ENCODE assay signal across 8 cellular contexts in genomic region chr15:90872481-90873184, GRCh38. TPM values are rescaled to one million over a fixed set of nuclear protein-coding genes. Genes with fewer than 3 reads are reported as not detected.
DNase-seq lines count a peak whose midpoint lies in the region; ATAC-seq and TF ChIP-seq lines count a peak whose summit lies in the region.

No MANE protein-coding gene starts in this region.

- peaks cover 47% of the 10 kb centered on the region for H3K4me1 Mint-ChIP-seq in activated naive CD4-positive, alpha-beta T cell treated with anti-CD3 and anti-CD28 coated beads, Interleukin-2, amount 50 U/mL, for 24 hours

- TF ChIP-seq CTCF in left ventricle myocardium inferior (IDR thresholded peaks at IDR 0.05; ENCODE audit: borderline replicate concordance) (no peak), retinal pigment epithelial cell (conservative IDR thresholded peaks at IDR 0.05; ENCODE audit: low read depth, low read length) (no peak)

- H3K27ac Mint-ChIP-seq in activated naive CD4-positive, alpha-beta T cell treated with anti-CD3 and anti-CD28 coated beads, Interleukin-2, amount 50 U/mL, for 24 hours: peak overlapping the region; percentile 94

- no peaks in the 10 kb centered on the region for H3K36me3 Mint-ChIP-seq in activated naive CD4-positive, alpha-beta T cell treated with anti-CD3 and anti-CD28 coated beads, Interleukin-2, amount 50 U/mL, for 24 hours

- DNase-seq in MV-4-11 (lab: John Stamatoyannopoulos, UW) (peak; percentile 51), left ventricle myocardium inferior (no peak), retinal pigment epithelial cell (ENCODE audit: low read depth) (peak; percentile 67), COR-L47 (lab: John Stamatoyannopoulos, UW) (no peak), G401 (ENCODE audit: low spot score) (no peak)

- H3K9me3 Mint-ChIP-seq in activated naive CD4-positive, alpha-beta T cell treated with anti-CD3 and anti-CD28 coated beads, Interleukin-2, amount 50 U/mL, for 24 hours: no peaks in the 10 kb centered on the region

- intact Hi-C loops in left ventricle myocardium inferior (cut with micrococcal nuclease): loop anchor here (10.0 kb wide), 1 partner anchor 58 kb away; no protein-coding TSS in a partner anchor

- H3K4me3 Mint-ChIP-seq in activated naive CD4-positive, alpha-beta T cell treated with anti-CD3 and anti-CD28 coated beads, Interleukin-2, amount 50 U/mL, for 24 hours: peak overlapping the region; percentile 88

- H3K27me3 Mint-ChIP-seq in activated naive CD4-positive, alpha-beta T cell treated with anti-CD3 and anti-CD28 coated beads, Interleukin-2, amount 50 U/mL, for 24 hours: no peaks in the 10 kb centered on the region

- in situ Hi-C loops in G401 (cut with HindIII; ENCODE audit: low sequenced_read_pairs): no loop called here

- peaks cover 67% of the 10 kb centered on the region for H3K4me1 ChIP-seq in left ventricle myocardium inferior

- peaks cover 22% of the 10 kb centered on the region for H3K36me3 ChIP-seq in left ventricle myocardium inferior

- no peaks in the 10 kb centered on the region for H3K9me3 ChIP-seq in left ventricle myocardium inferior (replicated peaks)

- ATAC-seq in GM18861 (IDR thresholded peaks at IDR 0.05; ENCODE audit: unreplicated experiment) (peak; percentile 37), HG02763 (IDR thresholded peaks at IDR 0.05; ENCODE audit: unreplicated experiment) (no peak)

- H3K27ac ChIP-seq in left ventricle myocardium inferior (replicated peaks): peak overlapping the region; percentile 98

- peak overlapping the region; percentile 93 for H3K4me3 ChIP-seq in left ventricle myocardium inferior
- peak overlapping the region; percentile 72 for H3K4me3 ChIP-seq in retinal pigment epithelial cell (ENCODE audit: low read length)

- H3K27me3 ChIP-seq in left ventricle myocardium inferior (ENCODE audit: low read depth): no peaks in the 10 kb centered on the region

RNA-seq across cellular contexts. Expression of gene FURIN, which starts 4.2 kb away (rescaled TPM):
- 42.7 TPM for total RNA-seq in left ventricle myocardium inferior
- 21.8 and 28.9 TPM in 2 replicates for total RNA-seq in G401 (2014; rRNA removed; shearing (Covaris generic))

RNA-seq across cellular contexts. Expression of gene FES, which starts 11.7 kb away (rescaled TPM):
- total RNA-seq in left ventricle myocardium inferior: 11.9 TPM
- total RNA-seq in G401 (2014; rRNA removed; shearing (Covaris generic)): 0.43 and 0.64 TPM in 2 replicates

RNA-seq across cellular contexts. Expression of gene MAN2A2, which starts 30.5 kb away (rescaled TPM):
- 95.4 TPM for total RNA-seq in left ventricle myocardium inferior
- total RNA-seq in G401 (2014; rRNA removed; shearing (Covaris generic)): 23.8 and 33.4 TPM in 2 replicates

RNA-seq across cellular contexts. Expression of gene HDDC3, which starts 59.7 kb away (rescaled TPM):
- total RNA-seq in left ventricle myocardium inferior: 12.7 TPM
- total RNA-seq in G401 (2014; rRNA removed; shearing (Covaris generic)): 10.8 and 17.1 TPM in 2 replicates

Comparison
In these comparisons a context has a peak if more than half of its experiments do, and no peak if none do; other contexts are left out.
1. DNase-seq: peak in MV-4-11 (single experiment) and retinal pigment epithelial cell (single experiment); none in left ventricle myocardium inferior (single experiment), COR-L47 (single experiment) and G401 (single experiment).